8 cellular contexts compared by ENCODE assay signal in the genomic region with DNA sequence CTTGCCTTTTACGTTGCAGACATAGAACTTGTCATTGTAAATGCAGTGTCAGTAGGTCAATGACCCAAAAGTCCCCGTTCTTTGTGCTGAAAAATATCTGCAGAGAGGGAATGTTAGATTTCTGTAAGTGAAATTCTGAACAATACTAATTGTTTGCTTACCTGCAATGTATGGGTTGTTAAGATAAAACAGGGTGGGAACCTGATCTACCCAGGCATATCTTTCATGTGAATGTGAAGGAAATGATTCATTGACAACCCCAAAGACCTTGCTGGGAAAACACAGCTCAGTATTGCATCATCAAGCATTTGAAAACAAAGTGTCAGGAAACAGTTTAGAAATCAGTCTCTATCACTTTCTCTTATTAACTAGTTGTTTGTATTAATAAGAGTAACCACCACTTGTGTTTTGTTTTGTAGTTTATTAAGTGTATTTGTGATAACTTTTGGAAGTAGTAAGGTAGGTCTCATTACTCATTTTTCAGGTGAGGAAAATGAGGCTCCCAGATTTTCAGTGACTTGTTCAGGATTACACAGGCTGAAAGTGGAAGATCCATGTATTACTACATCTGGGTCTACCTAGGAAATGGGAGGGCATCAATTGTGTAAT. TPM values are rescaled to one million over a fixed set of nuclear protein-coding genes. Genes with fewer than 3 reads are reported as not detected.
DNase-seq lines count a peak whose midpoint lies in the region; ATAC-seq lines count a peak whose summit lies in the region.

No MANE protein-coding gene starts in this region.

- intact Hi-C loops in left colon (cut with DNase I, micrococcal nuclease): no loop called here

- DNase-seq in LHCN-M2 (ENCODE audit: low read depth): peak; percentile 90
- DNase-seq in astrocyte of the hippocampus (ENCODE audit: low read depth, low spot score): peak; percentile 69
- DNase-seq in left colon: no peak
- DNase-seq in effector CD4-positive, alpha-beta T cell: no peak
- DNase-seq in C1 segment of cervical spinal cord (lab: John Stamatoyannopoulos, UW): no peak

- ATAC-seq in GM18870 (IDR thresholded peaks at IDR 0.05; ENCODE audit: unreplicated experiment) (peak; percentile 67), left colon (peak; percentile 92), HG02571 (IDR thresholded peaks at IDR 0.05; ENCODE audit: unreplicated experiment) (no peak), HG03135 (IDR thresholded peaks at IDR 0.05; ENCODE audit: unreplicated experiment) (no peak)

RNA-seq across cellular contexts. Expression of a gene that starts 57.9 kb away (rescaled TPM):
- total RNA-seq in LHCN-M2 (2014; rRNA removed): 427 and 497 TPM in 2 replicates
- 124 TPM for polyA plus RNA-seq in LHCN-M2 (2012)
- 100 to 1,000 TPM; 128 to 220 TPM for total RNA-seq in left colon

Comparison
In these comparisons a context has a peak if more than half of its experiments do, and no peak if none do; other contexts are left out.
1. ATAC-seq: peak in GM18870 (single experiment) and left colon (single experiment); none in HG02571 (single experiment) and HG03135 (single experiment).
2. DNase-seq: peak in LHCN-M2 (single experiment) and astrocyte of the hippocampus (single experiment); none in left colon (0 of 2), effector CD4-positive, alpha-beta T cell (single experiment) and C1 segment of cervical spinal cord (0 of 14).